ENCODE assay signal across 8 cellular contexts in genomic region chr9:14316574-14317304, GRCh38. TPM values are rescaled to one million over a fixed set of nuclear protein-coding genes. Genes with fewer than 3 reads are reported as not detected.
DNase-seq lines count a peak whose midpoint lies in the region; ATAC-seq, FAIRE-seq and TF ChIP-seq lines count a peak whose summit lies in the region.

No MANE protein-coding gene starts in this region.

- TF ChIP-seq CTCF in RWPE2 (IDR thresholded peaks at IDR 0.05; ENCODE audit: poor library complexity, severe bottlenecking) (no peak), heart right ventricle (IDR thresholded peaks at IDR 0.05) (no peak)

- WGBS in heart right ventricle, 2 donors, result 13 to 15% methylated on average over 8 of the region's 8 CpGs

- no peak overlapping the region for H3K9ac ChIP-seq in rectal smooth muscle tissue (ENCODE audit: low read length)

- DNase-seq in GM19239 (ENCODE audit: insufficient read length, low spot score) (no peak), RWPE2 (ENCODE audit: low spot score) (no peak), heart right ventricle (no peak), retina (no peak), SIG-M5 (lab: John Stamatoyannopoulos, UW) (no peak), posterior vena cava (ENCODE audit: low spot score) (no peak)

- H3K4me1 ChIP-seq in RWPE2 (ENCODE audit: insufficient read depth, poor library complexity, severe bottlenecking) (peaks cover 44% of the 10 kb centered on the region), heart right ventricle (peaks cover 0 to 60% (median 46%) of the 10 kb centered on the region in 9 donors), rectal smooth muscle tissue (ENCODE audit: control insufficient read depth, insufficient read depth, low read length) (peaks cover 26% of the 10 kb centered on the region)

- H3K9me3 ChIP-seq in RWPE2 (ENCODE audit: severe bottlenecking), result no peaks in the 10 kb centered on the region
- H3K9me3 ChIP-seq in heart right ventricle, result no peaks in the 10 kb centered on the region

- peak; percentile 18 for FAIRE-seq in GM19239 (lab: Jason Lieb, UNC)

- peaks cover 2% of the 10 kb centered on the region; the same call in 1 of the 2 replicates for H3K36me3 ChIP-seq in RWPE2 (ENCODE audit: low read depth)
- H3K36me3 ChIP-seq in heart right ventricle, result no peaks in the 10 kb centered on the region
- H3K36me3 ChIP-seq in rectal smooth muscle tissue (ENCODE audit: control insufficient read depth, insufficient read depth, low read length), result no peaks in the 10 kb centered on the region

- H3K27me3 ChIP-seq in RWPE2 (ENCODE audit: insufficient read depth, poor library complexity, severe bottlenecking) (no peaks in the 10 kb centered on the region), heart right ventricle (peaks cover 0 to 57% (median 0%) of the 10 kb centered on the region in 7 donors), rectal smooth muscle tissue (ENCODE audit: control insufficient read depth, insufficient read depth, low read length) (no peaks in the 10 kb centered on the region)

- no peak for ATAC-seq in RWPE2 (ENCODE audit: low read depth)
- ATAC-seq in heart right ventricle, result peak in 1 of 8 donors; percentile 11
- no peak for ATAC-seq in HG02973 (IDR thresholded peaks at IDR 0.05; ENCODE audit: unreplicated experiment)

- H3K27ac ChIP-seq in RWPE2 (ENCODE audit: poor library complexity, severe bottlenecking) (peak overlapping the region; percentile 96), heart right ventricle (peak overlapping the region; percentile 96 to 100 (median 99)), rectal smooth muscle tissue (ENCODE audit: low read depth, low read length) (peak overlapping the region; percentile 73)

- H3K4me3 ChIP-seq in RWPE2 (ENCODE audit: severe bottlenecking), result peak overlapping the region; percentile 83
- H3K4me3 ChIP-seq in heart right ventricle, result peak overlapping the region; percentile 65 to 94 (median 78)
- H3K4me3 ChIP-seq in rectal smooth muscle tissue (ENCODE audit: low read length), result peak overlapping the region; percentile 70

- intact Hi-C loops in heart right ventricle (cut with DNase I), result loop anchor here in 8 of 10 donors (2.0 to 10.0 kb wide), 11 partner anchors 34 to 752 kb away; no protein-coding TSS in a partner anchor
- intact Hi-C loops in posterior vena cava (cut with DNase I), result no loop called here

RNA-seq across cellular contexts. Expression of gene NFIB, which starts 2.8 kb away (rescaled TPM):
- total RNA-seq in heart right ventricle, result 100 to 1,000 TPM in 9 of 10 donors, 10 to 100 TPM in 1; 96.8 to 145 (median 126) TPM
- 10 to 100 TPM; 16.7 to 37.2 TPM for polyA plus RNA-seq in heart right ventricle
- total RNA-seq in posterior vena cava, result 100 to 1,000 TPM; 230 to 305 TPM

Comparison
In these comparisons a context has a peak if more than half of its experiments do, and no peak if none do; other contexts are left out.
1. intact Hi-C loops: an anchor here in heart right ventricle (2.0 to 10.0 kb wide); none called in posterior vena cava.